Comparison of ENCODE assay signal across 8 cellular contexts in the genomic region with DNA sequence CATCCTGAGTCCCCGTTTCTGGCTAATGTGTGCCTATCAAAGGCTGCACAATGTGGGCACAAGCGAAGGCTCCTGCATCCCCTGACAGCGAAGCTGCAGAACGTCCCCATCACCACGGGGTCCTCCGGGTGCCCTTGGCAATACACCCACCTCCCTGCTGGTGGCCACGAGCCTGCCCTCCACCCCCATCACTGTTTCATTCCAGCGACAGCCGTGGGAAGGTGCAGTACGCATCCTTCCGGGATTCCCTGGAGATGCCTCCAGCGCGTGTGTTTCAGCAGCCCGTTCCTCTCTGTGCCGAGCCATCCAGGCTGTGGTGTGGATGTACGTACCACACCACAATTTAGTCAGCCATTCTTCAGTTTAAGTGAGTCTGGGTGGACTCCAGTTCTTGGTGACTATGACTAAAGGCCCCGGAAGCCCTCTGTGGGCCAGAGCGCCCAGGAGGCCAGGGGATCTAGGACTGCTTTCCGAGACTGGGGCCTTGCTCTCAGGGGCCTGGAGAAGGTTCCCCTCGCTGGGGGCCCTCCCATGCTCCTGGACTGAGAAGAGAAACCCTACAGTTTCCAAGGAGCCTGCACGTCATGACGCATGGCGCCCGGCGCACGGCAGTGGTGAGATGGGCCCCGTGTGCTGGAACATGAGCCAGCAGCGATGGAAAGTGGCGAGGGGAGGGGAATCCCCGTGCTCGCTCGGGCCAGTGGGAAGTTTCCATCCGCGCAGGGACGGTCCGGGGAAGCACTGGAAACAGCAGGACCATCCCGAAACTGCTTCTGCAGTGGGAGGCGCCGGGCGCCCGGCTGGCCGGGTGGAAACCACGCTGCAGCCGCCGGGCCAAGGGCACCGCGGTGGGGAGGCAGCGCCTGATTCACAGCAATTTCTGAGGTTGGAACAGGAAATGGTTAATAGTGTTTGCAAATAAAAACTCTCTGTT. TPM values are rescaled to one million over a fixed set of nuclear protein-coding genes. Genes with fewer than 3 reads are reported as not detected.
DNase-seq lines count a peak whose midpoint lies in the region; ATAC-seq and TF ChIP-seq lines count a peak whose summit lies in the region.

No MANE protein-coding gene starts in this region.

- no peaks in the 10 kb centered on the region for H3K9me3 ChIP-seq in DND-41 (ENCODE audit: insufficient read depth, low read length, severe bottlenecking)

- TF ChIP-seq CTCF in DND-41 (IDR thresholded peaks at IDR 0.05; ENCODE audit: borderline replicate concordance, extremely low read depth, low read length, poor library complexity, severe bottlenecking): no peak

- peaks cover 34% of the 10 kb centered on the region; the same call in 1 of the 2 replicates for H4K20me1 ChIP-seq in DND-41 (ENCODE audit: insufficient read depth, low read length)

- no peak overlapping the region for H3K9ac ChIP-seq in DND-41 (ENCODE audit: low read depth, low read length)

- H3K4me2 ChIP-seq in DND-41 (ENCODE audit: insufficient read depth, low read length): peak overlapping the region; percentile 41; the same call in 1 of the 2 replicates

- H3K27ac ChIP-seq in DND-41 (ENCODE audit: low read length): no peak overlapping the region

- H3K79me2 ChIP-seq in DND-41 (ENCODE audit: insufficient read depth, low read length): no peaks in the 10 kb centered on the region

- H2AFZ ChIP-seq in DND-41 (ENCODE audit: low read depth, low read length): no peak overlapping the region

- no peak overlapping the region for H3K4me3 ChIP-seq in DND-41 (ENCODE audit: low read depth in 1 of 2, low read length in 2 of 2)

- peaks cover 9% of the 10 kb centered on the region for H3K27me3 ChIP-seq in DND-41 (ENCODE audit: insufficient read depth, low read length, poor library complexity)

- peak; percentile 49 for DNase-seq in DND-41
- peak; percentile 42 for DNase-seq in NOMO-1 treated with DMSO at 0.1 percent for 48 hours (lab: John Stamatoyannopoulos, UW; ENCODE audit: unreplicated experiment)
- peak; percentile 68 for DNase-seq in amniotic epithelial cell (ENCODE audit: low read depth)
- DNase-seq in stimulated activated CD4-positive, alpha-beta T cell treated with anti-CD3 and anti-CD28 coated beads, Interleukin-12 subunit alpha, Interleukin-12 subunit beta, amount 100 ng/mL, for 24 hours (ENCODE audit: low read depth in 2 of 2): peak; percentile 55 to 84
- DNase-seq in ureter (ENCODE audit: low spot score): no peak
- no peak for DNase-seq in GM19240 (ENCODE audit: insufficient read length, low spot score)
- no peak for DNase-seq in DMS79 (lab: John Stamatoyannopoulos, UW)
- no peak for DNase-seq in NCI-H146 (lab: John Stamatoyannopoulos, UW)

- peaks cover 77% of the 10 kb centered on the region for H3K4me1 ChIP-seq in DND-41 (ENCODE audit: insufficient read depth, low read length)

- ATAC-seq in DND-41 (ENCODE audit: insufficient read depth, low read depth): no peak

- H3K36me3 ChIP-seq in DND-41 (ENCODE audit: insufficient read depth, low read length): no peaks in the 10 kb centered on the region

RNA-seq across cellular contexts. Expression of a gene that starts 4.6 kb away (rescaled TPM):
- total RNA-seq in ureter: 0.57 TPM

RNA-seq across cellular contexts. Expression of a gene that starts 6.2 kb away (rescaled TPM):
- total RNA-seq in ureter: 0.21 TPM

RNA-seq across cellular contexts. Expression of a gene that starts 54.3 kb away (rescaled TPM):
- total RNA-seq in ureter: 0.49 TPM

Comparison
In these comparisons a context has a peak if more than half of its experiments do, and no peak if none do; other contexts are left out.
1. DNase-seq: peak in DND-41 (single experiment), NOMO-1 treated with DMSO at 0.1 percent for 48 hours (single experiment), amniotic epithelial cell (single experiment) and stimulated activated CD4-positive, alpha-beta T cell treated with anti-CD3 and anti-CD28 coated beads, Interleukin-12 subunit alpha, Interleukin-12 subunit beta, amount 100 ng/mL, for 24 hours (2 of 2); none in ureter (single experiment), GM19240 (single experiment), DMS79 (single experiment) and NCI-H146 (single experiment).